ENCODE assay signal across 9 cellular contexts in the genomic region with DNA sequence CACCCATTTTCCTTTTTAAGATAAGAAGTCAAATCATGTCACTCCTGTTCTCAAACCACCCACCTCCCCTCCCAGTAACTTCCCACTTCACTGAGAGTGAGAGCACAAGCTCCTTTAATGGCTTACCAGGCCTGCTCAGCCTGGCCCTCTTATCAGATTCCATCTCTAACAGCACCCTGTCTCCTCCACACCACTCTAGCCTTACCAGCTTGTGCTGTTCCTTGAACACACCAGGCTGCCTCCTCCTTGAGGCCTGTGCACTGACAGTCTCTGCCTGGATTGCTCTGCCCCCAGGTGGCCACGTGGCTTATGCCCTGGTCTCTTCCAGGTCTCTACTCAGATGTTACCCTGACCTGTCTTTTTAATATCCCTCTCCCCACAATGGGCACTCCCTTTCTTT. TPM values are rescaled to one million over a fixed set of nuclear protein-coding genes. Genes with fewer than 3 reads are reported as not detected.
DNase-seq lines count a peak whose midpoint lies in the region; ATAC-seq and TF ChIP-seq lines count a peak whose summit lies in the region.
"Had no signal": no experiment of that assay in that cellular context is flagged by ENCODE, and none has a peak within 500 bp of the region (broad histone marks: within the 10 kb centered on the region; RNA-seq: fewer than 3 reads in every experiment).

No MANE protein-coding gene starts in this region.

- DNase-seq in AG08396 (ENCODE audit: low spot score): peak; percentile 24
- DNase-seq in MM.1S: peak; percentile 6
- peak; percentile 10 for DNase-seq in activated T-cell treated with anti-CD3 and anti-CD28 coated beads, Interleukin-2, amount 50 U/mL, for 4 hours
- DNase-seq in iris pigment epithelial cell (ENCODE audit: low read depth): peak; percentile 56
- peak; percentile 50 for DNase-seq in ureter (ENCODE audit: low spot score)
- no peak for DNase-seq in superior temporal gyrus (ENCODE audit: extremely low spot score)
- DNase-seq in Ammon's horn (ENCODE audit: low spot score): no peak

- H3K4me1 Mint-ChIP-seq in activated T-cell treated with anti-CD3 and anti-CD28 coated beads, Interleukin-2, amount 50 U/mL, for 4 hours (ENCODE audit: low read depth): peaks cover 6% of the 10 kb centered on the region

- no peak overlapping the region for H3K4me3 Mint-ChIP-seq in activated T-cell treated with anti-CD3 and anti-CD28 coated beads, Interleukin-2, amount 50 U/mL, for 4 hours

- no peaks in the 10 kb centered on the region for H3K36me3 ChIP-seq in MM.1S (replicated peaks; ENCODE audit: insufficient read depth, low read length)
- H3K36me3 ChIP-seq: HAP-1 had no signal

- H3K4me2 ChIP-seq in MM.1S (ENCODE audit: low read depth, low read length): no peak overlapping the region

- no peak overlapping the region for H2AFZ ChIP-seq in MM.1S (ENCODE audit: low read length)

- TF ChIP-seq CTCF in MM.1S (IDR thresholded peaks at IDR 0.05; ENCODE audit: low read length): peak; percentile 16; the same call in 1 of the 2 replicates

- H3K9me2 ChIP-seq in MM.1S (replicated peaks; ENCODE audit: insufficient read depth, low read length): no peaks in the 10 kb centered on the region

- H3K79me2 ChIP-seq in MM.1S (ENCODE audit: low read length): no peaks in the 10 kb centered on the region

- H3K36me3 Mint-ChIP-seq in activated T-cell treated with anti-CD3 and anti-CD28 coated beads, Interleukin-2, amount 50 U/mL, for 4 hours (ENCODE audit: insufficient read depth): no peaks in the 10 kb centered on the region

- H3F3A ChIP-seq in MM.1S (ENCODE audit: insufficient read depth, low read length): no peaks in the 10 kb centered on the region

- H3K4me3 ChIP-seq in MM.1S (ENCODE audit: low read length): no peak overlapping the region
- H3K4me3 ChIP-seq: HAP-1 had no signal

- no peak overlapping the region for H3K9ac ChIP-seq in MM.1S (ENCODE audit: low read length)

- peak; percentile 73 for ATAC-seq in GM18861 (IDR thresholded peaks at IDR 0.05; ENCODE audit: unreplicated experiment)
- ATAC-seq in activated T-cell treated with anti-CD3 and anti-CD28 coated beads, Interleukin-2, amount 50 U/mL, for 4 hours: peak in 1 of 2 donors; percentile 57

- H3K27ac ChIP-seq in MM.1S (ENCODE audit: low read length): no peak overlapping the region

- no peaks in the 10 kb centered on the region for H3K4me1 ChIP-seq in MM.1S (ENCODE audit: low read length)
- H3K4me1 ChIP-seq: HAP-1 had no signal

- no peaks in the 10 kb centered on the region for H3K27me3 ChIP-seq in MM.1S (replicated peaks; ENCODE audit: insufficient read depth, low read length)

- H3K9me3 ChIP-seq in MM.1S (replicated peaks; ENCODE audit: insufficient read depth, low read length): no peaks in the 10 kb centered on the region
- H3K9me3 ChIP-seq: HAP-1 had no signal

- no peaks in the 10 kb centered on the region for H3K9me3 Mint-ChIP-seq in activated T-cell treated with anti-CD3 and anti-CD28 coated beads, Interleukin-2, amount 50 U/mL, for 4 hours

- H4K20me1 ChIP-seq in MM.1S (ENCODE audit: insufficient read depth, low read length): no peaks in the 10 kb centered on the region

- no peaks in the 10 kb centered on the region for H3K27me3 Mint-ChIP-seq in activated T-cell treated with anti-CD3 and anti-CD28 coated beads, Interleukin-2, amount 50 U/mL, for 4 hours (ENCODE audit: low read depth)

RNA-seq across cellular contexts. Expression of a gene that starts 40.1 kb away (rescaled TPM):
- 100 to 1,000 TPM in 2 of 3 donors, 10 to 100 TPM in 1; 79.4 to 112 (median 107) TPM for total RNA-seq in activated T-cell treated with anti-CD3 and anti-CD28 coated beads, Interleukin-2, amount 50 U/mL, for 4 hours
- total RNA-seq in ureter: 121 TPM

Comparison
In these comparisons a context has a peak if more than half of its experiments do, and no peak if none do; other contexts are left out.
1. DNase-seq: peak in AG08396 (single experiment), MM.1S (single experiment), activated T-cell treated with anti-CD3 and anti-CD28 coated beads, Interleukin-2, amount 50 U/mL, for 4 hours (single experiment), iris pigment epithelial cell (single experiment) and ureter (single experiment); none in superior temporal gyrus (single experiment) and Ammon's horn (single experiment).